ENCODE assay signal across 19 cellular contexts in the genomic region with DNA sequence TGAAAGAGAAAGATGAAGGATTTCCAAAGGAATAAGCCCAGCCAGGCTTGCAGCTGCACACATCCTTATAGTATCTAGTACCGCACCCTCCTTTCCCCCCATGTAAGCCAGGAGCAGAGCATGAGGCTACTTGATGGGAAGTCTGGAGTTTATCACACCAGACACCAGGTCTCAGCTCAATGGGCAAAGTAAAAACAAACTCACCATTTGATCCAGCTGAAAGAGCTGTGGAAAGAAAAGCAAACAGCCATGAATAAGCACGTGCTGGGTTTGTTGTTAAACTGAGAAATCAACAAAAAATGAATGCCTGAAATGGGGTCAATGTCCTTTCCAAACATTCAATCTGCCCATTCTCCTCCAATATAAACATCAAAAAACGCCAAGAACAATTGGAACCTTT. TPM values are rescaled to one million over a fixed set of nuclear protein-coding genes. Genes with fewer than 3 reads are reported as not detected.
A peak's percentile ranks its signal among the peaks of the same experiment; 100 is the strongest.
DNase-seq lines count a peak whose midpoint lies in the region; ATAC-seq, FAIRE-seq and TF ChIP-seq lines count a peak whose summit lies in the region.
"Had no signal": no experiment of that assay in that cellular context is flagged by ENCODE, and none has a peak within 500 bp of the region (broad histone marks: within the 10 kb centered on the region; RNA-seq: fewer than 3 reads in every experiment).

No MANE protein-coding gene starts in this region.

- POLR2A ChIA-PET in endothelial cell of umbilical vein (lab: Charles Lee): no interaction called here

- H3K27ac ChIP-seq in endothelial cell of umbilical vein (ENCODE audit: insufficient read depth, low read depth, low read length) (no peak overlapping the region), aorta (ENCODE audit: low read depth in 1 of 2, low read length in 2 of 2) (peak overlapping the region in 1 of 2 donors; percentile 73)

- no peaks in the 10 kb centered on the region for H3K79me2 ChIP-seq in endothelial cell of umbilical vein (ENCODE audit: control insufficient read depth, insufficient read depth, low read length)

- no peak overlapping the region for H3K9ac ChIP-seq in endothelial cell of umbilical vein (replicated peaks; ENCODE audit: extremely low read depth, insufficient read depth, low read length)

- H2AFZ ChIP-seq in endothelial cell of umbilical vein (ENCODE audit: low read depth, low read length): no peak overlapping the region

- no peak for TF ChIP-seq POLR2A in endothelial cell of umbilical vein (IDR thresholded peaks at IDR 0.05; ENCODE audit: low read depth, low read length)

- H3K27me3 ChIP-seq in endothelial cell of umbilical vein (ENCODE audit: control insufficient read depth in 2 of 2, insufficient read depth in 2 of 2, low read length in 2 of 2): no peaks in the 10 kb centered on the region
- no peaks in the 10 kb centered on the region for H3K27me3 ChIP-seq in aorta (ENCODE audit: control insufficient read depth in 1 of 2, insufficient read depth in 2 of 2, low read length in 1 of 2)
- H3K27me3 ChIP-seq: MG63 had no signal

- no peaks in the 10 kb centered on the region for H3K4me1 ChIP-seq in endothelial cell of umbilical vein (ENCODE audit: control insufficient read depth, extremely low read depth, insufficient read depth, low read length)
- peaks cover 10 to 17% of the 10 kb centered on the region in 2 donors for H3K4me1 ChIP-seq in aorta (ENCODE audit: control insufficient read depth in 1 of 2, insufficient read depth in 2 of 2, low read length in 2 of 2)

- TF ChIP-seq CTCF in endothelial cell of umbilical vein (IDR thresholded peaks at IDR 0.05; ENCODE audit: extremely low read depth in 1 of 2, insufficient read depth in 1 of 2, low read depth in 1 of 2, low read length in 2 of 2): no peak

- H3K36me3 ChIP-seq in endothelial cell of umbilical vein (ENCODE audit: control insufficient read depth in 2 of 2, extremely low read depth in 1 of 2, insufficient read depth in 2 of 2, low read length in 2 of 2) (no peaks in the 10 kb centered on the region), aorta (ENCODE audit: control insufficient read depth in 1 of 2, insufficient read depth in 2 of 2, low read length in 1 of 2) (peaks cover 0 to 4% of the 10 kb centered on the region in 2 donors)

- no peaks in the 10 kb centered on the region for H3K9me1 ChIP-seq in endothelial cell of umbilical vein (replicated peaks; ENCODE audit: control insufficient read depth, extremely low read depth, insufficient read depth, low read length)

- no peak overlapping the region for H3K4me2 ChIP-seq in endothelial cell of umbilical vein (ENCODE audit: insufficient read depth, low read length)

- ATAC-seq in left ventricle myocardium superior: peak; percentile 57
- ATAC-seq in left cardiac atrium: no peak
- peak; percentile 48 for ATAC-seq in aorta (ENCODE audit: low FRiP score)
- ATAC-seq in HG02981 (IDR thresholded peaks at IDR 0.05; ENCODE audit: unreplicated experiment): no peak
- ATAC-seq: effector memory CD8-positive, alpha-beta T cell; right cardiac atrium had no signal

- 25 to 32% methylated on average over 3 of the region's 3 CpGs for WGBS in aorta, 2 donors

- H3K4me3 ChIP-seq in endothelial cell of umbilical vein (replicated peaks in 1 of 3; ENCODE audit: insufficient read depth in 1 of 3, low read depth in 1 of 3, low read length in 3 of 3) (no peak overlapping the region), aorta (ENCODE audit: low read length in 2 of 2) (no peak overlapping the region)
- H3K4me3 ChIP-seq: MG63 had no signal

- FAIRE-seq in endothelial cell of umbilical vein (lab: Jason Lieb, UNC): peak; percentile 12
- FAIRE-seq: GM19239 had no signal

- DNase-seq in left ventricle myocardium superior (no peak), left cardiac atrium (no peak), endothelial cell of umbilical vein (ENCODE audit: low read depth, low spot score) (peak; percentile 83), mucosa of gallbladder (ENCODE audit: low spot score) (peak; percentile 34), aorta (no peak), GOT3 (lab: John Stamatoyannopoulos, UW) (no peak), NCI-H524 (lab: John Stamatoyannopoulos, UW) (no peak)
- DNase-seq: ACHN; activated naive CD4-positive, alpha-beta T cell treated with anti-CD3 and anti-CD28 coated beads, Interleukin-2, amount 50 U/mL, for 16 hours; activated T-cell treated with anti-CD3 and anti-CD28 coated beads, Interleukin-2, amount 50 U/mL, for 24 hours; C1 segment of cervical spinal cord; effector memory CD8-positive, alpha-beta T cell; mammary epithelial cell; MG63; NCI-H187 treated with DMSO at 0.1 percent for 48 hours; occipital lobe; right cardiac atrium had no signal

- H3K9me3 ChIP-seq in endothelial cell of umbilical vein (replicated peaks; ENCODE audit: control insufficient read depth, insufficient read depth, low read length) (no peaks in the 10 kb centered on the region), aorta (ENCODE audit: control insufficient read depth, low read length) (no peaks in the 10 kb centered on the region)
- H3K9me3 ChIP-seq: MG63 had no signal

- no TSS peak for BruUV-seq in endothelial cell of umbilical vein (replicated peaks; lab: Mats Ljungman, UMichigan)

- no peaks in the 10 kb centered on the region for H4K20me1 ChIP-seq in endothelial cell of umbilical vein (replicated peaks; ENCODE audit: control insufficient read depth, extremely low read depth, insufficient read depth, low read length)

- intact Hi-C loops in left ventricle myocardium superior (cut with micrococcal nuclease): no loop called here
- intact Hi-C loops in left cardiac atrium (cut with DNase I): no loop called here
- intact Hi-C loops in endothelial cell of umbilical vein (cut with micrococcal nuclease): no loop called here
- intact Hi-C loops in aorta (cut with DNase I): no loop called here

- dilution Hi-C loops in endothelial cell of umbilical vein (cut with MboI; ENCODE audit: extremely low pct_ligation_motif_present, low sequenced_read_pairs): no loop called here

- CTCF ChIA-PET in endothelial cell of umbilical vein (lab: Charles Lee): interaction anchor here (1.2 to 2.8 kb wide), 3 partner anchors 9 to 191 kb away, joined by 3 to 14 read pairs (median 9); partner anchors contain the start of gene MAP3K5

TF ChIP-seq in endothelial cell of umbilical vein, 7 proteins besides CTCF, POLR2A, EP300 and RAD21:
- TF ChIP-seq POLR2AphosphoS5 (IDR thresholded peaks at IDR 0.05; ENCODE audit: insufficient read depth, low read depth, low read length) (no peak), MYC (IDR thresholded peaks at IDR 0.05; ENCODE audit: low read depth, low read length) (no peak), JUN (IDR thresholded peaks at IDR 0.05; ENCODE audit: borderline replicate concordance, insufficient read depth, insufficient read length, low read depth) (no peak), MAX (IDR thresholded peaks at IDR 0.05; ENCODE audit: insufficient read depth, insufficient read length) (no peak), GATA2 (IDR thresholded peaks at IDR 0.05; ENCODE audit: insufficient read depth, insufficient read length, low read depth, low read length) (no peak), FOS (IDR thresholded peaks at IDR 0.05; ENCODE audit: borderline replicate concordance, insufficient read depth, low read length) (no peak)
TF ChIP-seq in endothelial cell of umbilical vein: peak in this region for 0.

RNA-seq across cellular contexts. Expression of gene MAP7, which starts 50.6 kb away (rescaled TPM):
- 3.9 TPM for total RNA-seq in left ventricle myocardium superior
- 1 to 10 TPM; 2.2 to 2.3 TPM for total RNA-seq in left cardiac atrium
- total RNA-seq in endothelial cell of umbilical vein: 0.30 and 0.42 TPM in 2 replicates
- 0.07 and 0.10 TPM in 2 replicates for polyA plus RNA-seq in endothelial cell of umbilical vein
- polyA plus RNA-seq in endothelial cell of umbilical vein (2011; cell fraction: cytosol; rRNA removed): 0.08 and 0.15 TPM in 2 replicates
- 0.15 and 0.22 TPM in 2 replicates for polyA plus RNA-seq in endothelial cell of umbilical vein (2011; cell fraction: nucleus; rRNA removed)
- 0.15 and 0.19 TPM in 2 replicates for polyA plus RNA-seq in endothelial cell of umbilical vein (2012)
- 0.13 and 0.19 TPM in 2 replicates for polyA minus RNA-seq in endothelial cell of umbilical vein
- 25.4 TPM for polyA minus RNA-seq in endothelial cell of umbilical vein (2011; cell fraction: cytosol; rRNA and poly(A)+ RNA removed)
- 0.19 TPM in 1 of 2 replicates, not detected in the other for polyA minus RNA-seq in endothelial cell of umbilical vein (2011; cell fraction: nucleus; rRNA and poly(A)+ RNA removed)
- total RNA-seq in mucosa of gallbladder: 56.8 TPM
- total RNA-seq in aorta: 1 to 10 TPM; 2.5 to 3.3 TPM
- 1 to 10 TPM; 3.4 to 5.3 TPM for polyA plus RNA-seq in aorta

Comparison
In these comparisons a context has a peak if more than half of its experiments do, and no peak if none do; other contexts are left out.
1. ATAC-seq: peak in left ventricle myocardium superior (single experiment) and aorta (single experiment); none in left cardiac atrium (0 of 2) and HG02981 (single experiment).
2. DNase-seq: peak in endothelial cell of umbilical vein (single experiment) and mucosa of gallbladder (single experiment); none in left ventricle myocardium superior (single experiment), left cardiac atrium (single experiment), aorta (0 of 2), GOT3 (single experiment) and NCI-H524 (0 of 2).
3. RNA of gene MAP7, which starts 50.6 kb away (total RNA-seq): 56.8 TPM in mucosa of gallbladder (single experiment); 3.9 TPM in left ventricle myocardium superior (single experiment), 2.5 to 3.3 TPM in aorta, 2.2 to 2.3 TPM in left cardiac atrium and 0.30 to 0.42 TPM in endothelial cell of umbilical vein; every median in the first group is over 10 times any median in the second.